In the genomic region with DNA sequence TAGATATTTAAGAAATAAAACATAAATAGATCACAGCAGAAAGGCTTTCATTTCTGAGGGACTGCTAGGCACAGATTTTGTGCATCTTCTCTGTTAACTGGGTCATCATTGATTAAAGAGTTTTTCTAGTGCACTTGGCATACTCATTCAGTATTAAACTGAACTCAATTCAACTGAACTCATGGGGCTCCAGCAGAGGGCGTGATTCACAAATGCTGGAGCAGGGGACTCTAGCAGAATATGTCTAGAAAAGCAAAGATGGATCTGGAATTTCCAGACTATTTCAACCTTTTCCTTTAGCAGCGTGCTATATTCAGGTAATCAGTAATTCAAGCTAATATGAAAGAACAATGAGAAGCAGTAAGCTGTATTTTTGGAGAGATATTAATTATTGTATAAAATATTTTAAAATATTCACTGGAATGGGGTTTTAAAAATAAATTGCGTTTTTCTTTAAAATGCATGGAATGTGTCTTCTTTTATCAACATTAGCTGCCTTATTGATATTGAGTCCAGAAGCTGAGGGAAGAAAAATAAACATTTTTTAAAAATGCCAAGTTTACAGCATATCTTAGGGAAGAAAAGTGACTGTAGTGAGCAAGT, we compare ENCODE assay signal across 8 cellular contexts.
DNase-seq lines count a peak whose midpoint lies in the region; ATAC-seq and TF ChIP-seq lines count a peak whose summit lies in the region.

No MANE protein-coding gene starts in this region.

- H3K27ac ChIP-seq in C4-2B = no peak overlapping the region

- DNase-seq in NCI-H2171 (lab: John Stamatoyannopoulos, UW) = peak; percentile 40
- DNase-seq in adipocyte (ENCODE audit: low read depth) = peak; percentile 78
- DNase-seq in left lobe of liver (ENCODE audit: low spot score) = no peak
- DNase-seq in T-helper 9 cell = no peak

- H3K4me3 ChIP-seq in adipocyte (ENCODE audit: low read length) = no peak overlapping the region

- H3K9ac ChIP-seq in adipocyte (ENCODE audit: low read length) = no peak overlapping the region

- TF ChIP-seq CTCF in C4-2B (conservative IDR thresholded peaks at IDR 0.05) = peak; percentile 91

- no peaks in the 10 kb centered on the region for H3K36me3 ChIP-seq in adipocyte (ENCODE audit: control insufficient read depth, insufficient read depth, low read length, severe bottlenecking)

- no peaks in the 10 kb centered on the region for H3K27me3 ChIP-seq in adipocyte (replicated peaks; ENCODE audit: control insufficient read depth, insufficient read depth, low read length)

- H3K4me1 ChIP-seq in adipocyte (ENCODE audit: control insufficient read depth, insufficient read depth, low read length) = no peaks in the 10 kb centered on the region

- H3K9me3 ChIP-seq in adipocyte (ENCODE audit: control insufficient read depth, low read length) = no peaks in the 10 kb centered on the region

- ATAC-seq in GM21390 (IDR thresholded peaks at IDR 0.05; ENCODE audit: unreplicated experiment) (peak; percentile 66), left lobe of liver (peak; percentile 81), GM18870 (IDR thresholded peaks at IDR 0.05; ENCODE audit: unreplicated experiment) (no peak), GM18909 (IDR thresholded peaks at IDR 0.05; ENCODE audit: poor library complexity, unreplicated experiment) (no peak)

Comparison
In these comparisons a context has a peak if more than half of its experiments do, and no peak if none do; other contexts are left out.
1. ATAC-seq: peak in GM21390 (single experiment) and left lobe of liver (single experiment); none in GM18870 (single experiment) and GM18909 (single experiment).
2. DNase-seq: peak in NCI-H2171 (single experiment) and adipocyte (single experiment); none in left lobe of liver (single experiment) and T-helper 9 cell (single experiment).